Comparison of ENCODE assay signal across 10 cellular contexts in genomic region chr22:19419464-19420178, GRCh38. TPM values are rescaled to one million over a fixed set of nuclear protein-coding genes. Genes with fewer than 3 reads are reported as not detected.
A peak's percentile ranks its signal among the peaks of the same experiment; 100 is the strongest.
DNase-seq lines count a peak whose midpoint lies in the region; ATAC-seq, FAIRE-seq and TF ChIP-seq lines count a peak whose summit lies in the region.
"Had no signal": no experiment of that assay in that cellular context is flagged by ENCODE, and none has a peak within 500 bp of the region (broad histone marks: within the 10 kb centered on the region; RNA-seq: fewer than 3 reads in every experiment).

No MANE protein-coding gene starts in this region.

- peak; percentile 51 for ATAC-seq in HG02678 (IDR thresholded peaks at IDR 0.05; ENCODE audit: unreplicated experiment)
- no peak for ATAC-seq in GM21423 (IDR thresholded peaks at IDR 0.05; ENCODE audit: unreplicated experiment)
- no peak for ATAC-seq in HG03097 (IDR thresholded peaks at IDR 0.05; ENCODE audit: low FRiP score, unreplicated experiment)
- ATAC-seq: Panc1 had no signal

- H3K36me3 ChIP-seq in small intestine (ENCODE audit: control insufficient read depth in 2 of 2, insufficient read depth in 2 of 2, low read length in 2 of 2) = no peaks in the 10 kb centered on the region

- H3K4me3 ChIP-seq in small intestine (ENCODE audit: low read depth in 1 of 2, low read length in 2 of 2) = no peak overlapping the region

- peak overlapping the region in 1 of 2 donors; percentile 67 for H3K27ac ChIP-seq in small intestine (ENCODE audit: low read depth in 1 of 2, low read length in 1 of 2)

- DNase-seq in GM12891 (ENCODE audit: insufficient read length, low spot score) (peak; percentile 33), lung microvascular endothelial cell (ENCODE audit: low read depth in 2 of 2) (peak; percentile 14 to 62), small intestine (no peak), mesenteric fat pad (ENCODE audit: low spot score) (no peak)
- peak; percentile 66 for DNase-seq in activated CD4-positive, alpha-beta T cell treated with anti-CD3 and anti-CD28 coated beads for 48 hours
- DNase-seq: cortex of kidney had no signal

- TF ChIP-seq POLR2A in GM12891 (IDR thresholded peaks at IDR 0.05; ENCODE audit: low read depth, low read length) = no peak

- peak; percentile 79 for FAIRE-seq in GM12891 (lab: Jason Lieb, UNC)
- FAIRE-seq in small intestine (lab: Jason Lieb, UNC) = no peak

- H3K27me3 ChIP-seq in small intestine (ENCODE audit: control insufficient read depth in 2 of 2, insufficient read depth in 2 of 2, low read length in 2 of 2) = no peaks in the 10 kb centered on the region

- H3K4me1 ChIP-seq in small intestine (ENCODE audit: control insufficient read depth in 2 of 2, insufficient read depth in 1 of 2, low read depth in 1 of 2, low read length in 1 of 2) = no peaks in the 10 kb centered on the region

- WGBS in small intestine, 3 donors = 62 to 69% (median 68%) methylated on average over 5 of the region's 5 CpGs

- H3K9me3 ChIP-seq in small intestine (ENCODE audit: control insufficient read depth, low read depth) = no peaks in the 10 kb centered on the region

TF ChIP-seq in GM12891, 5 proteins besides CTCF, POLR2A, EP300 and RAD21:
- no peak for TF ChIP-seq TAF1 (IDR thresholded peaks at IDR 0.05; ENCODE audit: low read depth, low read length)
- no peak for TF ChIP-seq POLR2AphosphoS5 (IDR thresholded peaks at IDR 0.05; ENCODE audit: low read depth, low read length)
- no peak for TF ChIP-seq POU2F2 (IDR thresholded peaks at IDR 0.05; ENCODE audit: low read depth, low read length)
- TF ChIP-seq SPI1 (IDR thresholded peaks at IDR 0.05; ENCODE audit: low read depth, low read length) = no peak
- no peak for TF ChIP-seq PAX5 (IDR thresholded peaks at IDR 0.05; ENCODE audit: insufficient read depth, low read length, severe bottlenecking)

RNA-seq across cellular contexts. Expression of gene HIRA, which starts 11.9 kb away (rescaled TPM):
- polyA plus RNA-seq in GM12891 (2012; ENCODE audit: low read depth, missing spikeins) = 11.0 TPM
- total RNA-seq in lung microvascular endothelial cell (12.2 and 14.7 TPM in 2 replicates), mesenteric fat pad (29.2 TPM)
- 10 to 100 TPM; 15.7 to 25.8 (median 16.8) TPM for polyA plus RNA-seq in small intestine

RNA-seq across cellular contexts. Expression of gene MRPL40, which starts 12.7 kb away (rescaled TPM):
- 46.5 TPM for polyA plus RNA-seq in GM12891 (2012; ENCODE audit: low read depth, missing spikeins)
- total RNA-seq in lung microvascular endothelial cell (19.4 and 22.7 TPM in 2 replicates), mesenteric fat pad (25.8 TPM)
- polyA plus RNA-seq in small intestine = 10 to 100 TPM; 25.2 to 33.5 (median 27.3) TPM

RNA-seq across cellular contexts. Expression of gene C22orf39, which starts 27.9 kb away (rescaled TPM):
- 18.7 TPM for polyA plus RNA-seq in GM12891 (2012; ENCODE audit: low read depth, missing spikeins)
- total RNA-seq in lung microvascular endothelial cell (17.0 and 26.6 TPM in 2 replicates), mesenteric fat pad (26.3 TPM)
- 10 to 100 TPM; 28.6 to 32.2 (median 29.5) TPM for polyA plus RNA-seq in small intestine

RNA-seq across cellular contexts. Expression of gene UFD1, which starts 59.4 kb away (rescaled TPM):
- 76.7 TPM for polyA plus RNA-seq in GM12891 (2012; ENCODE audit: low read depth, missing spikeins)
- 82.5 and 101 TPM in 2 replicates for total RNA-seq in lung microvascular endothelial cell
- polyA plus RNA-seq in small intestine = 100 to 1,000 TPM in 1 of 3 donors, 10 to 100 TPM in 2; 79.6 to 112 (median 83.2) TPM
- 55.4 TPM for total RNA-seq in mesenteric fat pad

Comparison
In these comparisons a context has a peak if more than half of its experiments do, and no peak if none do; other contexts are left out.
1. DNase-seq: peak in GM12891 (single experiment), activated CD4-positive, alpha-beta T cell treated with anti-CD3 and anti-CD28 coated beads for 48 hours (single experiment) and lung microvascular endothelial cell (2 of 2); none in small intestine (single experiment) and mesenteric fat pad (single experiment).